ENCODE assay signal across 8 cellular contexts in genomic region chr17:8190506-8190905, GRCh38. TPM values are rescaled to one million over a fixed set of nuclear protein-coding genes. Genes with fewer than 3 reads are reported as not detected.
DNase-seq lines count a peak whose midpoint lies in the region; ATAC-seq and TF ChIP-seq lines count a peak whose summit lies in the region.

No MANE protein-coding gene starts in this region.

- H3K9me3 Mint-ChIP-seq in naive B cell: no peaks in the 10 kb centered on the region
- H3K9me3 Mint-ChIP-seq in stimulated activated naive CD8-positive, alpha-beta T cell treated with anti-CD3 and anti-CD28 coated beads, Interleukin-15, amount 100 ng/mL, for 72 hours: no peaks in the 10 kb centered on the region

- no peaks in the 10 kb centered on the region for H4K20me1 ChIP-seq in mammary epithelial cell (ENCODE audit: insufficient read depth, low read length)

- H3K79me2 ChIP-seq in mammary epithelial cell (ENCODE audit: insufficient read depth, low read length): peaks cover 17% of the 10 kb centered on the region

- TF ChIP-seq CTCF in AG09309 (IDR thresholded peaks at IDR 0.05; ENCODE audit: control insufficient read depth, insufficient read depth, low read depth, low read length, missing control alignments) (no peak), mammary epithelial cell (conservative IDR thresholded peaks at IDR 0.05 in 1 of 2, IDR thresholded peaks at IDR 0.05 in 1 of 2; ENCODE audit: extremely low read depth in 1 of 2, insufficient read depth in 1 of 2, low read depth in 1 of 2, low read length in 2 of 2) (no peak)

- in situ Hi-C loops in mammary epithelial cell (cut with MboI; ENCODE audit: low sequenced_read_pairs in 2 of 2): no loop called here

- dilution Hi-C loops in mammary epithelial cell (cut with HindIII; ENCODE audit: low sequenced_read_pairs): no loop called here

- no peaks in the 10 kb centered on the region for H3K36me3 Mint-ChIP-seq in naive B cell

- H3K4me1 ChIP-seq in mammary epithelial cell (ENCODE audit: insufficient read depth, low read length): peaks cover 31% of the 10 kb centered on the region

- H3K27me3 ChIP-seq in mammary epithelial cell (ENCODE audit: insufficient read depth, low read length): no peaks in the 10 kb centered on the region

- ATAC-seq in naive B cell (ENCODE audit: low read depth in 2 of 2): no peak
- ATAC-seq in stimulated activated naive CD8-positive, alpha-beta T cell treated with anti-CD3 and anti-CD28 coated beads, Interleukin-15, amount 100 ng/mL, for 72 hours: no peak

- no peaks in the 10 kb centered on the region for H3K9me3 ChIP-seq in mammary epithelial cell (replicated peaks; ENCODE audit: insufficient read depth, low read length)

- 13% methylated on average over 6 of the region's 6 CpGs for WGBS in mammary epithelial cell (ENCODE audit: low coverage, missing lambda C conversion rate)

- DNase-seq in AG09309 (ENCODE audit: low read depth) (no peak), mammary epithelial cell (no peak), naive B cell (no peak), glomerular visceral epithelial cell (ENCODE audit: extremely low spot score) (no peak), posterior vena cava (ENCODE audit: low spot score) (no peak), NCI-H1105 (lab: John Stamatoyannopoulos, UW) (no peak)
- DNase-seq in Jurkat, Clone E6-1 (ENCODE audit: low read depth, low spot score): no peak
- DNase-seq in stimulated activated naive CD8-positive, alpha-beta T cell treated with anti-CD3 and anti-CD28 coated beads, Interleukin-15, amount 100 ng/mL, for 72 hours: no peak

- H3K4me1 Mint-ChIP-seq in naive B cell: peaks cover 5 to 11% (median 11%) of the 10 kb centered on the region in 3 donors
- no peaks in the 10 kb centered on the region for H3K4me1 Mint-ChIP-seq in stimulated activated naive CD8-positive, alpha-beta T cell treated with anti-CD3 and anti-CD28 coated beads, Interleukin-15, amount 100 ng/mL, for 72 hours

- H3K4me3 ChIP-seq in AG09309 (ENCODE audit: control insufficient read depth, low read depth, low read length) (peak overlapping the region; percentile 22; the same call in 1 of the 2 replicates), mammary epithelial cell (replicated peaks in 1 of 3; ENCODE audit: insufficient read depth in 1 of 3, low read depth in 2 of 3, low read length in 3 of 3) (peak overlapping the region in 2 of 3 experiments; percentile 1 to 31)
- peak overlapping the region; percentile 46 for H3K4me3 ChIP-seq in Jurkat, Clone E6-1 (ENCODE audit: low read length)

- peak overlapping the region; percentile 2 for H3K27ac ChIP-seq in mammary epithelial cell (ENCODE audit: insufficient read depth, low read depth, low read length)

- H3K9ac ChIP-seq in mammary epithelial cell (ENCODE audit: insufficient read depth, low read length): no peak overlapping the region

- H3K4me2 ChIP-seq in mammary epithelial cell (ENCODE audit: insufficient read depth, low read depth, low read length): peak overlapping the region; percentile 63

- peak overlapping the region; percentile 60 for H2AFZ ChIP-seq in mammary epithelial cell (ENCODE audit: low read depth, low read length)

- no peaks in the 10 kb centered on the region for H3K27me3 Mint-ChIP-seq in naive B cell
- H3K27me3 Mint-ChIP-seq in stimulated activated naive CD8-positive, alpha-beta T cell treated with anti-CD3 and anti-CD28 coated beads, Interleukin-15, amount 100 ng/mL, for 72 hours: no peaks in the 10 kb centered on the region

- peak overlapping the region in 5 of 6 donors; percentile 0 to 96 (median 77) for H3K27ac Mint-ChIP-seq in naive B cell
- no peak overlapping the region for H3K27ac Mint-ChIP-seq in stimulated activated naive CD8-positive, alpha-beta T cell treated with anti-CD3 and anti-CD28 coated beads, Interleukin-15, amount 100 ng/mL, for 72 hours

- intact Hi-C loops in mammary epithelial cell (cut with micrococcal nuclease) (no loop called here), posterior vena cava (cut with DNase I) (no loop called here)

- no TSS peak for BruUV-seq in mammary epithelial cell (replicated peaks; lab: Mats Ljungman, UMichigan)

- CTCF ChIA-PET in mammary epithelial cell (lab: Charles Lee; ENCODE audit: low non-redundant PET): interaction anchor here (0.6 kb wide), 1 partner anchor 11 kb away, joined by 3 read pairs; no protein-coding TSS in a partner anchor

- H3K36me3 ChIP-seq in mammary epithelial cell (ENCODE audit: insufficient read depth, low read length): no peaks in the 10 kb centered on the region

- H3K4me3 Mint-ChIP-seq in naive B cell: no peak overlapping the region
- no peak overlapping the region for H3K4me3 Mint-ChIP-seq in stimulated activated naive CD8-positive, alpha-beta T cell treated with anti-CD3 and anti-CD28 coated beads, Interleukin-15, amount 100 ng/mL, for 72 hours

RNA-seq across cellular contexts. Expression of gene BORCS6, which starts 0.5 kb away (rescaled TPM):
- 7.1 TPM for polyA plus RNA-seq in Jurkat, Clone E6-1 (2012; ENCODE audit: insufficient read depth, insufficient read length)
- 1 to 10 TPM; 4.9 to 8.8 TPM for total RNA-seq in mammary epithelial cell
- polyA plus RNA-seq in mammary epithelial cell: 6.5 TPM
- 3.9 TPM for polyA minus RNA-seq in mammary epithelial cell
- polyA plus RNA-seq in naive B cell (ENCODE audit: low read depth in 6 of 6): 10 to 100 TPM; 14.8 to 24.2 (median 20.4) TPM
- total RNA-seq in posterior vena cava: 1 to 10 TPM; 4.5 to 5.6 TPM

RNA-seq across cellular contexts. Expression of gene TMEM107, which starts 14.3 kb away (rescaled TPM):
- polyA plus RNA-seq in Jurkat, Clone E6-1 (2012; ENCODE audit: insufficient read depth, insufficient read length): 16.5 TPM
- 10 to 100 TPM; 23.8 to 24.0 TPM for total RNA-seq in mammary epithelial cell
- 32.2 TPM for polyA plus RNA-seq in mammary epithelial cell
- polyA minus RNA-seq in mammary epithelial cell: 50.2 TPM
- 10 to 100 TPM; 29.9 to 42.3 (median 34.7) TPM for polyA plus RNA-seq in naive B cell (ENCODE audit: low read depth in 6 of 6)
- 10 to 100 TPM; 12.9 to 16.4 TPM for total RNA-seq in posterior vena cava

RNA-seq across cellular contexts. Expression of gene AURKB, which starts 19.9 kb away (rescaled TPM):
- 216 TPM for polyA plus RNA-seq in Jurkat, Clone E6-1 (2012; ENCODE audit: insufficient read depth, insufficient read length)
- total RNA-seq in mammary epithelial cell (10 to 100 TPM in 1 of 2 donors, 1 to 10 TPM in 1; 1.8 to 59.3 TPM), posterior vena cava (under 1 TPM in 1 of 2 donors, not detected in 1; 0.69 TPM)
- polyA plus RNA-seq in mammary epithelial cell (62.1 TPM), naive B cell (ENCODE audit: low read depth in 6 of 6) (not detected)
- 99.5 TPM for polyA minus RNA-seq in mammary epithelial cell

RNA-seq across cellular contexts. Expression of gene VAMP2, which starts 27.8 kb away (rescaled TPM):
- polyA plus RNA-seq in Jurkat, Clone E6-1 (2012; ENCODE audit: insufficient read depth, insufficient read length): 42.6 TPM
- total RNA-seq in mammary epithelial cell: 10 to 100 TPM in 1 of 2 donors, 1 to 10 TPM in 1; 9.2 to 30.8 TPM
- 7.2 TPM for polyA plus RNA-seq in mammary epithelial cell
- 18.0 TPM for polyA minus RNA-seq in mammary epithelial cell
- 10 to 100 TPM; 37.8 to 89.1 (median 65.9) TPM for polyA plus RNA-seq in naive B cell (ENCODE audit: low read depth in 6 of 6)
- total RNA-seq in posterior vena cava: 10 to 100 TPM; 66.7 to 80.1 TPM

RNA-seq across cellular contexts. Expression of gene PER1, which starts 38.3 kb away (rescaled TPM):
- 27.8 TPM for polyA plus RNA-seq in Jurkat, Clone E6-1 (2012; ENCODE audit: insufficient read depth, insufficient read length)
- total RNA-seq in mammary epithelial cell (10 to 100 TPM; 26.8 to 97.9 TPM), posterior vena cava (100 to 1,000 TPM; 203 to 206 TPM)
- polyA plus RNA-seq in mammary epithelial cell (16.8 TPM), naive B cell (ENCODE audit: low read depth in 6 of 6) (10 to 100 TPM in 5 of 6 donors, 1 to 10 TPM in 1; 4.5 to 20.9 (median 13.5) TPM)
- polyA minus RNA-seq in mammary epithelial cell: 96.6 TPM

Comparison
In these comparisons a context has a peak if more than half of its experiments do, and no peak if none do; other contexts are left out.
1. H3K27ac Mint-ChIP-seq: peak in naive B cell (5 of 6); none in stimulated activated naive CD8-positive, alpha-beta T cell treated with anti-CD3 and anti-CD28 coated beads, Interleukin-15, amount 100 ng/mL, for 72 hours (0 of 2).
2. Peak in every context shown above with its lines, with median percentiles within 50 percentile points of each other: H3K4me3 ChIP-seq.